Comparison of ENCODE assay signal across 10 cellular contexts in the genomic region with DNA sequence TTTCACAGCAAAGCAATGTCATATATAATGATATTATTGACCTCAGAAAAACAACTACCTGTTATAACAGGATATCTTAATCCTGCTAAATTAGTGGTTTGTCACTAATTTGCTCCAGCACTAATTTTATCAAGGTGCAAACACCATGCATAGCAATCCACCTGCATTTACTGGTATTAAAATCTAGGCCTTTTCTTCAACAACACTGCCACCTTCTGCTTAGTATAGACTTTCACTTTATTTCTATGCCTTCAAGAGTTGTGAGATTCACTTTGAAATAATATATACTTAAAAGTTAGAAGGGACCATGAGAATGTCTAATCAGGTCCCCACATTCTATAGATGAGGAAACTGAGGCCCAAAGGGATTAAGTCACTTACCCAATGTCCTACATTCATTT.
DNase-seq lines count a peak whose midpoint lies in the region; ATAC-seq, FAIRE-seq and TF ChIP-seq lines count a peak whose summit lies in the region.
"Had no signal": no experiment of that assay in that cellular context is flagged by ENCODE, and none has a peak within 500 bp of the region (broad histone marks: within the 10 kb centered on the region; RNA-seq: fewer than 3 reads in every experiment).

No MANE protein-coding gene starts in this region.

- no peaks in the 10 kb centered on the region for H4K20me1 ChIP-seq in KMS-11 (ENCODE audit: insufficient read depth)

- peak; percentile 55 for TF ChIP-seq CTCF in KMS-11 (conservative IDR thresholded peaks at IDR 0.05; ENCODE audit: low read depth, low read length)
- peak; percentile 26 for TF ChIP-seq CTCF in bronchial epithelial cell (IDR thresholded peaks at IDR 0.05; ENCODE audit: insufficient read depth, low read length, severe bottlenecking)

- no peaks in the 10 kb centered on the region for H3K4me1 ChIP-seq in KMS-11 (ENCODE audit: low read depth, poor library complexity, severe bottlenecking)

- no peaks in the 10 kb centered on the region for H3K79me2 ChIP-seq in KMS-11 (ENCODE audit: insufficient read depth, low read depth)

- H3K27ac Mint-ChIP-seq in activated T-cell treated with anti-CD3 and anti-CD28 coated beads, Interleukin-2, amount 50 U/mL, for 72 hours = no peak overlapping the region
- H3K27ac Mint-ChIP-seq: CD14-positive monocyte had no signal

- no peak overlapping the region for H3K4me2 ChIP-seq in KMS-11

- H3K36me3 Mint-ChIP-seq in activated T-cell treated with anti-CD3 and anti-CD28 coated beads, Interleukin-2, amount 50 U/mL, for 72 hours (ENCODE audit: insufficient read depth in 2 of 2) = no peaks in the 10 kb centered on the region
- H3K36me3 Mint-ChIP-seq: CD14-positive monocyte had no signal

- DNase-seq in NCI-H146 treated with DMSO at 0.1 percent for 48 hours (lab: John Stamatoyannopoulos, UW; ENCODE audit: unreplicated experiment) = peak; percentile 0
- DNase-seq in NCI-H146 (lab: John Stamatoyannopoulos, UW) = no peak
- peak; percentile 52 for DNase-seq in bronchial epithelial cell (ENCODE audit: low read depth)
- peak; percentile 19 for DNase-seq in pons (ENCODE audit: low spot score)
- no peak for DNase-seq in activated T-cell treated with anti-CD3 and anti-CD28 coated beads, Interleukin-2, amount 50 U/mL, for 72 hours
- DNase-seq in activated CD4-positive, alpha-beta T cell treated with anti-CD3 and anti-CD28 coated beads, Interleukin-2, amount 50 U/mL, for 1 hour = no peak
- DNase-seq: NCI-H1048 had no signal

- FAIRE-seq in bronchial epithelial cell (lab: Jason Lieb, UNC) = no peak

- H3K27me3 ChIP-seq in KMS-11 (ENCODE audit: insufficient read depth, low read depth) (no peaks in the 10 kb centered on the region), bronchial epithelial cell (ENCODE audit: control insufficient read depth, insufficient read depth, low read length) (no peaks in the 10 kb centered on the region)

- no peak overlapping the region for H3K9ac ChIP-seq in KMS-11

- H3K27ac ChIP-seq in KMS-11 = no peak overlapping the region

- H3K4me1 Mint-ChIP-seq in activated T-cell treated with anti-CD3 and anti-CD28 coated beads, Interleukin-2, amount 50 U/mL, for 72 hours (ENCODE audit: low read depth) = no peaks in the 10 kb centered on the region
- H3K4me1 Mint-ChIP-seq: CD14-positive monocyte had no signal

- ATAC-seq in HG03469 (IDR thresholded peaks at IDR 0.05; ENCODE audit: unreplicated experiment) = no peak
- ATAC-seq in activated T-cell treated with anti-CD3 and anti-CD28 coated beads, Interleukin-2, amount 50 U/mL, for 72 hours (replicated peaks in 1 of 2) = no peak

- H3K4me3 ChIP-seq in KMS-11 (IDR thresholded peaks at IDR 0.05; ENCODE audit: insufficient read depth, low read depth, low read length) (no peak overlapping the region), bronchial epithelial cell (ENCODE audit: low read depth, low read length) (no peak overlapping the region)

- no peak overlapping the region for H2AFZ ChIP-seq in KMS-11 (ENCODE audit: low read depth)

- no peaks in the 10 kb centered on the region for H3K27me3 Mint-ChIP-seq in activated T-cell treated with anti-CD3 and anti-CD28 coated beads, Interleukin-2, amount 50 U/mL, for 72 hours (ENCODE audit: low read depth)

- H3K4me3 Mint-ChIP-seq in activated T-cell treated with anti-CD3 and anti-CD28 coated beads, Interleukin-2, amount 50 U/mL, for 72 hours = no peak overlapping the region
- H3K4me3 Mint-ChIP-seq: CD14-positive monocyte had no signal

- no peaks in the 10 kb centered on the region for H3K9me3 Mint-ChIP-seq in activated T-cell treated with anti-CD3 and anti-CD28 coated beads, Interleukin-2, amount 50 U/mL, for 72 hours

- H3K36me3 ChIP-seq in KMS-11 (ENCODE audit: insufficient read depth) = no peaks in the 10 kb centered on the region
- H3K36me3 ChIP-seq in bronchial epithelial cell (ENCODE audit: control insufficient read depth, insufficient read depth, low read length) = no peaks in the 10 kb centered on the region

Comparison
In these comparisons a context has a peak if more than half of its experiments do, and no peak if none do; other contexts are left out.
1. DNase-seq: peak in NCI-H146 treated with DMSO at 0.1 percent for 48 hours (single experiment), bronchial epithelial cell (single experiment) and pons (single experiment); none in NCI-H146 (single experiment), activated T-cell treated with anti-CD3 and anti-CD28 coated beads, Interleukin-2, amount 50 U/mL, for 72 hours (0 of 2) and activated CD4-positive, alpha-beta T cell treated with anti-CD3 and anti-CD28 coated beads, Interleukin-2, amount 50 U/mL, for 1 hour (single experiment).